In the genomic region with DNA sequence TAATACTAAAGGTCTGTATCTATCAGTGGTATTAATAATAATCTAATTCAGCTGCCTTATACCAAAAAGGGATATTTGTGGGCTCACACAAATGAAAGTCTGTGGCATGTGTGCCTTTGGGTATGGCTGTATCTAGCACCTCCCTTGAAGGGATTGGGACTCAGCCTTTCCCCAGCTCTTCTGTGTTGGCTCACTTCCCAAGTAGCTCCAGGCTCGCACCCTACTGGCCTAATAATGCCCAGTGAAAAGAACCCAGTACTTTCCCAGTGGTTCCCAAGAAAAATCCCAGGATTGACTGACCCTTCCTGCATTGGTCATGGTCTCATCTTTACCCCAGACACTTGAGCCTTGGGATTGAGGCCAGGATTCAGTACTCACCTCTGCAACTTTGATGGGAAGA, we compare ENCODE assay signal across 29 cellular contexts.
"Had no signal": no experiment of that assay in that cellular context is flagged by ENCODE, and none has a peak within 500 bp of the region (broad histone marks: within the 10 kb centered on the region; RNA-seq: fewer than 3 reads in every experiment).

No MANE protein-coding gene starts in this region.

- ATAC-seq: activated naive CD4-positive, alpha-beta T cell treated with anti-CD3 and anti-CD28 coated beads, Interleukin-2, amount 50 U/mL, for 72 hours; activated T-cell treated with anti-CD3 and anti-CD28 coated beads, Interleukin-2, amount 50 U/mL, for 72 hours; foreskin keratinocyte; gastrocnemius medialis had no signal

- H3K36me3 Mint-ChIP-seq: activated naive CD4-positive, alpha-beta T cell treated with anti-CD3 and anti-CD28 coated beads, Interleukin-2, amount 50 U/mL, for 72 hours had no signal

- H3K9me3 Mint-ChIP-seq: activated CD4-positive, alpha-beta memory T cell treated with anti-CD3 and anti-CD28 coated beads, Interleukin-2, amount 10 ng/mL, durations not matched to agents 7 days and 5 days; activated CD4-positive, alpha-beta T cell treated with anti-CD3 and anti-CD28 coated beads, Interleukin-2, amount 10 ng/mL, durations not matched to agents 7 days and 5 days; activated naive CD4-positive, alpha-beta T cell treated with anti-CD3 and anti-CD28 coated beads, Interleukin-2, amount 10 ng/mL, durations not matched to agents 7 days and 5 days; activated naive CD4-positive, alpha-beta T cell treated with anti-CD3 and anti-CD28 coated beads, Interleukin-2, amount 50 U/mL, for 72 hours; activated naive CD8-positive, alpha-beta T cell treated with anti-CD3 and anti-CD28 coated beads, Interleukin-2, amount 10 ng/mL, durations not matched to agents 7 days and 5 days; activated T-cell treated with anti-CD3 and anti-CD28 coated beads, Interleukin-2, amount 50 U/mL, for 24 hours; activated T-cell treated with anti-CD3 and anti-CD28 coated beads, Interleukin-2, amount 50 U/mL, for 72 hours; brain had no signal

- H3K4me3 Mint-ChIP-seq: activated CD4-positive, alpha-beta memory T cell treated with anti-CD3 and anti-CD28 coated beads, Interleukin-2, amount 10 ng/mL, durations not matched to agents 7 days and 5 days; activated CD4-positive, alpha-beta T cell treated with anti-CD3 and anti-CD28 coated beads, Interleukin-2, amount 10 ng/mL, durations not matched to agents 7 days and 5 days; activated naive CD4-positive, alpha-beta T cell treated with anti-CD3 and anti-CD28 coated beads, Interleukin-2, amount 10 ng/mL, durations not matched to agents 7 days and 5 days; activated naive CD8-positive, alpha-beta T cell treated with anti-CD3 and anti-CD28 coated beads, Interleukin-2, amount 10 ng/mL, durations not matched to agents 7 days and 5 days; activated T-cell treated with anti-CD3 and anti-CD28 coated beads, Interleukin-2, amount 50 U/mL, for 24 hours; activated T-cell treated with anti-CD3 and anti-CD28 coated beads, Interleukin-2, amount 50 U/mL, for 72 hours; brain had no signal

- H3K27ac ChIP-seq: ascending aorta, breast epithelium, cardiac muscle cell, colonic mucosa, dorsolateral prefrontal cortex, esophagus muscularis mucosa, foreskin keratinocyte, gastrocnemius medialis had no signal

- H3K27me3 ChIP-seq: ascending aorta, breast epithelium, cardiac muscle cell, colonic mucosa, esophagus muscularis mucosa, foreskin keratinocyte, gastrocnemius medialis had no signal

- H3K4me1 ChIP-seq: ascending aorta, breast epithelium, colonic mucosa, esophagus muscularis mucosa, foreskin keratinocyte, gastrocnemius medialis had no signal

- H3K27ac Mint-ChIP-seq: activated CD4-positive, alpha-beta memory T cell treated with anti-CD3 and anti-CD28 coated beads, Interleukin-2, amount 10 ng/mL, durations not matched to agents 7 days and 5 days; activated CD4-positive, alpha-beta T cell treated with anti-CD3 and anti-CD28 coated beads, Interleukin-2, amount 10 ng/mL, durations not matched to agents 7 days and 5 days; activated naive CD4-positive, alpha-beta T cell treated with anti-CD3 and anti-CD28 coated beads, Interleukin-2, amount 10 ng/mL, durations not matched to agents 7 days and 5 days; activated naive CD4-positive, alpha-beta T cell treated with anti-CD3 and anti-CD28 coated beads, Interleukin-2, amount 50 U/mL, for 72 hours; activated naive CD8-positive, alpha-beta T cell treated with anti-CD3 and anti-CD28 coated beads, Interleukin-2, amount 10 ng/mL, durations not matched to agents 7 days and 5 days; activated T-cell treated with anti-CD3 and anti-CD28 coated beads, Interleukin-2, amount 50 U/mL, for 24 hours; activated T-cell treated with anti-CD3 and anti-CD28 coated beads, Interleukin-2, amount 50 U/mL, for 72 hours; brain had no signal

- H3K27me3 Mint-ChIP-seq: activated CD4-positive, alpha-beta memory T cell treated with anti-CD3 and anti-CD28 coated beads, Interleukin-2, amount 10 ng/mL, durations not matched to agents 7 days and 5 days; activated CD4-positive, alpha-beta T cell treated with anti-CD3 and anti-CD28 coated beads, Interleukin-2, amount 10 ng/mL, durations not matched to agents 7 days and 5 days; activated naive CD4-positive, alpha-beta T cell treated with anti-CD3 and anti-CD28 coated beads, Interleukin-2, amount 10 ng/mL, durations not matched to agents 7 days and 5 days; activated naive CD8-positive, alpha-beta T cell treated with anti-CD3 and anti-CD28 coated beads, Interleukin-2, amount 10 ng/mL, durations not matched to agents 7 days and 5 days; activated T-cell treated with anti-CD3 and anti-CD28 coated beads, Interleukin-2, amount 50 U/mL, for 24 hours; brain had no signal

- H3K9me3 ChIP-seq: ascending aorta, breast epithelium, colonic mucosa, esophagus muscularis mucosa, gastrocnemius medialis had no signal

- H3K36me3 ChIP-seq: ascending aorta, breast epithelium, cardiac muscle cell, colonic mucosa, esophagus muscularis mucosa, gastrocnemius medialis had no signal

- H3K4me3 ChIP-seq: ascending aorta, breast epithelium, cardiac muscle cell, colonic mucosa, dorsolateral prefrontal cortex, esophagus muscularis mucosa, gastrocnemius medialis had no signal

- DNase-seq: activated CD4-positive, alpha-beta memory T cell treated with anti-CD3 and anti-CD28 coated beads, Interleukin-2, amount 10 ng/mL, durations not matched to agents 7 days and 5 days; activated CD4-positive, alpha-beta T cell treated with anti-CD3 and anti-CD28 coated beads for 1 hour; activated CD4-positive, alpha-beta T cell treated with anti-CD3 and anti-CD28 coated beads for 4 hours; activated CD4-positive, alpha-beta T cell treated with anti-CD3 and anti-CD28 coated beads, Interleukin-2, amount 10 ng/mL, durations not matched to agents 7 days and 5 days; activated CD4-positive, alpha-beta T cell treated with anti-CD3 and anti-CD28 coated beads, Interleukin-2, amount 50 U/mL, for 4 hours; activated CD8-positive, alpha-beta memory T cell treated with anti-CD3 and anti-CD28 coated beads, Interleukin-2, amount 50 U/mL, for 48 hours; activated gamma-delta T cell; activated naive CD4-positive, alpha-beta T cell; activated naive CD4-positive, alpha-beta T cell treated with anti-CD3 and anti-CD28 coated beads, Interleukin-2, amount 10 ng/mL, durations not matched to agents 7 days and 5 days; activated naive CD8-positive, alpha-beta T cell treated with anti-CD3 and anti-CD28 coated beads, Interleukin-2, amount 10 ng/mL, durations not matched to agents 7 days and 5 days; activated T-cell treated with anti-CD3 and anti-CD28 coated beads for 4 hours; activated T-cell treated with anti-CD3 and anti-CD28 coated beads, Interleukin-2, amount 50 U/mL, for 24 hours; activated T-cell treated with anti-CD3 and anti-CD28 coated beads, Interleukin-2, amount 50 U/mL, for 72 hours; central memory CD4-positive, alpha-beta T cell; cerebellar nuclear complex; colonic mucosa; dorsolateral prefrontal cortex; effector memory CD4-positive, alpha-beta T cell; erythroblast; foreskin keratinocyte; gastrocnemius medialis; glutamatergic neuron; T-helper 2 cell had no signal
